In genomic region chr5:95818181-95819147, GRCh38 we compare ENCODE assay signal across 8 cellular contexts. TPM values are rescaled to one million over a fixed set of nuclear protein-coding genes. Genes with fewer than 3 reads are reported as not detected.
DNase-seq lines count a peak whose midpoint lies in the region; ATAC-seq and TF ChIP-seq lines count a peak whose summit lies in the region.

No MANE protein-coding gene starts in this region.

- peak overlapping the region; percentile 22 for H3K27ac Mint-ChIP-seq in progenitor cell of endocrine pancreas

- intact Hi-C loops in esophagus squamous epithelium (cut with DNase I) = no loop called here

- H3K27me3 Mint-ChIP-seq in progenitor cell of endocrine pancreas = no peaks in the 10 kb centered on the region

- 72 to 82% methylated on average over 14 of the region's 14 CpGs for WGBS in esophagus squamous epithelium, 2 donors

- TF ChIP-seq POLR2A in esophagus squamous epithelium (IDR thresholded peaks at IDR 0.05) = peak in 1 of 4 donors; percentile 18

- H3K27ac ChIP-seq in esophagus squamous epithelium = peak overlapping the region in 3 of 4 donors; percentile 33 to 62 (median 45)

- peak; percentile 83 for DNase-seq in RKO (ENCODE audit: low spot score)
- no peak for DNase-seq in esophagus squamous epithelium (lab: John Stamatoyannopoulos, UW)
- no peak for DNase-seq in progenitor cell of endocrine pancreas (ENCODE audit: low spot score, unreplicated experiment)
- no peak for DNase-seq in SW480 (ENCODE audit: low spot score)
- no peak for DNase-seq in dedifferentiated amniotic fluid mesenchymal stem cell (ENCODE audit: extremely low spot score)

- no peaks in the 10 kb centered on the region for H3K9me3 ChIP-seq in esophagus squamous epithelium

- peaks cover 5% of the 10 kb centered on the region for H3K36me3 Mint-ChIP-seq in progenitor cell of endocrine pancreas (ENCODE audit: insufficient read depth)

- ATAC-seq in GM19395 (IDR thresholded peaks at IDR 0.05; ENCODE audit: unreplicated experiment) (no peak), GM21717 (IDR thresholded peaks at IDR 0.05; ENCODE audit: unreplicated experiment) (no peak)

- TF ChIP-seq CTCF in GM12875 (IDR thresholded peaks at IDR 0.05; ENCODE audit: borderline replicate concordance, insufficient read depth, low read depth, low read length) = no peak
- no peak for TF ChIP-seq CTCF in esophagus squamous epithelium (IDR thresholded peaks at IDR 0.05)
- no peak for TF ChIP-seq CTCF in progenitor cell of endocrine pancreas (IDR thresholded peaks at IDR 0.05; ENCODE audit: unreplicated experiment)

- peaks cover 17% of the 10 kb centered on the region for H3K4me1 Mint-ChIP-seq in progenitor cell of endocrine pancreas (ENCODE audit: low read depth)

- H3K9me3 Mint-ChIP-seq in progenitor cell of endocrine pancreas (ENCODE audit: low read depth) = no peaks in the 10 kb centered on the region

- H3K36me3 ChIP-seq in esophagus squamous epithelium = peaks cover 0 to 17% (median 3%) of the 10 kb centered on the region in 3 donors

- no peak overlapping the region for H3K4me3 Mint-ChIP-seq in progenitor cell of endocrine pancreas (ENCODE audit: low read depth)

- H3K4me3 ChIP-seq in GM12875 (ENCODE audit: low read depth, low read length) = peak overlapping the region; percentile 31
- H3K4me3 ChIP-seq in esophagus squamous epithelium = peak overlapping the region in 3 of 4 donors; percentile 16 to 40 (median 18)

- H3K4me1 ChIP-seq in esophagus squamous epithelium = peaks cover 17 to 55% (median 25%) of the 10 kb centered on the region in 3 donors

- H3K27me3 ChIP-seq in esophagus squamous epithelium = no peaks in the 10 kb centered on the region

RNA-seq across cellular contexts. Expression of gene GLRX, which starts 4.1 kb away (rescaled TPM):
- total RNA-seq in esophagus squamous epithelium = 10 to 100 TPM in 3 of 4 donors, 1 to 10 TPM in 1; 5.3 to 37.8 (median 14.2) TPM
- total RNA-seq in progenitor cell of endocrine pancreas = 11.6 and 12.7 TPM in 2 replicates
